Comparison of ENCODE assay signal across 1 cellular context in genomic region chr1:92877081-92877711, GRCh38.
TF ChIP-seq lines count a peak whose summit lies in the region.

No MANE protein-coding gene starts in this region.

TF ChIP-seq in GM23338, 12 proteins besides CTCF, POLR2A, EP300 and RAD21 (continued from another document):
- no peak for TF ChIP-seq ZNF462 (CRISPR knock-in tag; IDR thresholded peaks at IDR 0.05)
- TF ChIP-seq ETS1 (IDR thresholded peaks at IDR 0.05) = no peak
